In the genomic region with DNA sequence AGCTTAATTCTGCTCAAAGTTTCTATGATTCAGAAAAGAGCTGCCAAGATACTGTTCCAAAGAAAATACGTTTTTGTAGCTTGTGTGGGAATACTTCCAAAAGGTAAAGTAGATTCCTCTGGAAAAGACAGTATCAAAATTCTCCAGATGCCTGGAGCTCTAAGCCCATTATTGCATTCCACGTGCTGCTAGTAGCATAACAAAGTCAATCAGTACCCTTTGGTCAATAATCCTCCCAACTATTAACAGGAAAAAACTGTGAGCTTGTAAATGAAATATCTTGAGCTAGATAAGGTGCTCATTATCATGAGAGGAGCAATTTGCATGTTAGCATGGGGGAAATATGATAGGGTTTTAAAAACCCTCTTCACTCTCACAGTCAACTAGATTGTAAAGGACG, we compare ENCODE assay signal across 2 cellular contexts.
TF ChIP-seq lines count a peak whose summit lies in the region.

No MANE protein-coding gene starts in this region.

TF ChIP-seq in WTC11, 78 proteins besides CTCF, POLR2A, EP300 and RAD21 (continued from another document):
- no peak for TF ChIP-seq E2F1 (CRISPR knock-in tag; IDR thresholded peaks at IDR 0.05)
- TF ChIP-seq, protein P1, sequence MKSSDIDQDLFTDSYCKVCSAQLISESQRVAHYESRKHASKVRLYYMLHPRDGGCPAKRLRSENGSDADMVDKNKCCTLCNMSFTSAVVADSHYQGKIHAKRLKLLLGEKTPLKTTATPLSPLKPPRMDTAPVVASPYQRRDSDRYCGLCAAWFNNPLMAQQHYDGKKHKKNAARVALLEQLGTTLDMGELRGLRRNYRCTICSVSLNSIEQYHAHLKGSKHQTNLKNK (CRISPR knock-in tag; IDR thresholded peaks at IDR 0.05): no peak
- TF ChIP-seq TEAD1 (CRISPR knock-in tag; IDR thresholded peaks at IDR 0.05): no peak
- TF ChIP-seq, protein P2, sequence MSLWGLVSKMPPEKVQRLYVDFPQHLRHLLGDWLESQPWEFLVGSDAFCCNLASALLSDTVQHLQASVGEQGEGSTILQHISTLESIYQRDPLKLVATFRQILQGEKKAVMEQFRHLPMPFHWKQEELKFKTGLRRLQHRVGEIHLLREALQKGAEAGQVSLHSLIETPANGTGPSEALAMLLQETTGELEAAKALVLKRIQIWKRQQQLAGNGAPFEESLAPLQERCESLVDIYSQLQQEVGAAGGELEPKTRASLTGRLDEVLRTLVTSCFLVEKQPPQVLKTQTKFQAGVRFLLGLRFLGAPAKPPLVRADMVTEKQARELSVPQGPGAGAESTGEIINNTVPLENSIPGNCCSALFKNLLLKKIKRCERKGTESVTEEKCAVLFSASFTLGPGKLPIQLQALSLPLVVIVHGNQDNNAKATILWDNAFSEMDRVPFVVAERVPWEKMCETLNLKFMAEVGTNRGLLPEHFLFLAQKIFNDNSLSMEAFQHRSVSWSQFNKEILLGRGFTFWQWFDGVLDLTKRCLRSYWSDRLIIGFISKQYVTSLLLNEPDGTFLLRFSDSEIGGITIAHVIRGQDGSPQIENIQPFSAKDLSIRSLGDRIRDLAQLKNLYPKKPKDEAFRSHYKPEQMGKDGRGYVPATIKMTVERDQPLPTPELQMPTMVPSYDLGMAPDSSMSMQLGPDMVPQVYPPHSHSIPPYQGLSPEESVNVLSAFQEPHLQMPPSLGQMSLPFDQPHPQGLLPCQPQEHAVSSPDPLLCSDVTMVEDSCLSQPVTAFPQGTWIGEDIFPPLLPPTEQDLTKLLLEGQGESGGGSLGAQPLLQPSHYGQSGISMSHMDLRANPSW (CRISPR knock-in tag; conservative IDR thresholded peaks at IDR 0.05; ENCODE audit: low read depth): no peak
- TF ChIP-seq IRF2 (CRISPR knock-in tag; IDR thresholded peaks at IDR 0.05; ENCODE audit: borderline replicate concordance, low read depth): no peak
- no peak for TF ChIP-seq ATF2 (CRISPR knock-in tag; IDR thresholded peaks at IDR 0.05; ENCODE audit: borderline replicate concordance, low read depth)
- TF ChIP-seq, protein P3, sequence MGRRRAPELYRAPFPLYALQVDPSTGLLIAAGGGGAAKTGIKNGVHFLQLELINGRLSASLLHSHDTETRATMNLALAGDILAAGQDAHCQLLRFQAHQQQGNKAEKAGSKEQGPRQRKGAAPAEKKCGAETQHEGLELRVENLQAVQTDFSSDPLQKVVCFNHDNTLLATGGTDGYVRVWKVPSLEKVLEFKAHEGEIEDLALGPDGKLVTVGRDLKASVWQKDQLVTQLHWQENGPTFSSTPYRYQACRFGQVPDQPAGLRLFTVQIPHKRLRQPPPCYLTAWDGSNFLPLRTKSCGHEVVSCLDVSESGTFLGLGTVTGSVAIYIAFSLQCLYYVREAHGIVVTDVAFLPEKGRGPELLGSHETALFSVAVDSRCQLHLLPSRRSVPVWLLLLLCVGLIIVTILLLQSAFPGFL (CRISPR knock-in tag; IDR thresholded peaks at IDR 0.05; ENCODE audit: borderline replicate concordance): no peak
- no peak for TF ChIP-seq RELA (CRISPR knock-in tag; IDR thresholded peaks at IDR 0.05; ENCODE audit: borderline replicate concordance)
- TF ChIP-seq, protein P4, sequence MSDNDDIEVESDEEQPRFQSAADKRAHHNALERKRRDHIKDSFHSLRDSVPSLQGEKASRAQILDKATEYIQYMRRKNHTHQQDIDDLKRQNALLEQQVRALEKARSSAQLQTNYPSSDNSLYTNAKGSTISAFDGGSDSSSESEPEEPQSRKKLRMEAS (CRISPR knock-in tag; IDR thresholded peaks at IDR 0.05): no peak
- no peak for TF ChIP-seq SOX15 (CRISPR knock-in tag; IDR thresholded peaks at IDR 0.05)
- TF ChIP-seq, protein P5, sequence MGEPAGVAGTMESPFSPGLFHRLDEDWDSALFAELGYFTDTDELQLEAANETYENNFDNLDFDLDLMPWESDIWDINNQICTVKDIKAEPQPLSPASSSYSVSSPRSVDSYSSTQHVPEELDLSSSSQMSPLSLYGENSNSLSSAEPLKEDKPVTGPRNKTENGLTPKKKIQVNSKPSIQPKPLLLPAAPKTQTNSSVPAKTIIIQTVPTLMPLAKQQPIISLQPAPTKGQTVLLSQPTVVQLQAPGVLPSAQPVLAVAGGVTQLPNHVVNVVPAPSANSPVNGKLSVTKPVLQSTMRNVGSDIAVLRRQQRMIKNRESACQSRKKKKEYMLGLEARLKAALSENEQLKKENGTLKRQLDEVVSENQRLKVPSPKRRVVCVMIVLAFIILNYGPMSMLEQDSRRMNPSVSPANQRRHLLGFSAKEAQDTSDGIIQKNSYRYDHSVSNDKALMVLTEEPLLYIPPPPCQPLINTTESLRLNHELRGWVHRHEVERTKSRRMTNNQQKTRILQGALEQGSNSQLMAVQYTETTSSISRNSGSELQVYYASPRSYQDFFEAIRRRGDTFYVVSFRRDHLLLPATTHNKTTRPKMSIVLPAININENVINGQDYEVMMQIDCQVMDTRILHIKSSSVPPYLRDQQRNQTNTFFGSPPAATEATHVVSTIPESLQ (CRISPR knock-in tag; IDR thresholded peaks at IDR 0.05): no peak
- no peak for TF ChIP-seq ZNF232 (CRISPR knock-in tag; IDR thresholded peaks at IDR 0.05)

TF ChIP-seq in SK-N-SH, 30 proteins besides CTCF, POLR2A, EP300 and RAD21 (continued from another document):
- TF ChIP-seq, protein P6, sequence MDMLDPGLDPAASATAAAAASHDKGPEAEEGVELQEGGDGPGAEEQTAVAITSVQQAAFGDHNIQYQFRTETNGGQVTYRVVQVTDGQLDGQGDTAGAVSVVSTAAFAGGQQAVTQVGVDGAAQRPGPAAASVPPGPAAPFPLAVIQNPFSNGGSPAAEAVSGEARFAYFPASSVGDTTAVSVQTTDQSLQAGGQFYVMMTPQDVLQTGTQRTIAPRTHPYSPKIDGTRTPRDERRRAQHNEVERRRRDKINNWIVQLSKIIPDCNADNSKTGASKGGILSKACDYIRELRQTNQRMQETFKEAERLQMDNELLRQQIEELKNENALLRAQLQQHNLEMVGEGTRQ (IDR thresholded peaks at IDR 0.05; ENCODE audit: borderline replicate concordance, low read depth, low read length): no peak
- TF ChIP-seq, protein P7, sequence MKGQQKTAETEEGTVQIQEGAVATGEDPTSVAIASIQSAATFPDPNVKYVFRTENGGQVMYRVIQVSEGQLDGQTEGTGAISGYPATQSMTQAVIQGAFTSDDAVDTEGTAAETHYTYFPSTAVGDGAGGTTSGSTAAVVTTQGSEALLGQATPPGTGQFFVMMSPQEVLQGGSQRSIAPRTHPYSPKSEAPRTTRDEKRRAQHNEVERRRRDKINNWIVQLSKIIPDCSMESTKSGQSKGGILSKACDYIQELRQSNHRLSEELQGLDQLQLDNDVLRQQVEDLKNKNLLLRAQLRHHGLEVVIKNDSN (IDR thresholded peaks at IDR 0.05; ENCODE audit: borderline replicate concordance, low read depth): no peak
- TF ChIP-seq RXRA (IDR thresholded peaks at IDR 0.05; ENCODE audit: borderline replicate concordance, low read depth) (no peak), JUND (IDR thresholded peaks at IDR 0.05) (no peak), FOXM1 (IDR thresholded peaks at IDR 0.05; ENCODE audit: low read depth) (no peak), RFX5 (IDR thresholded peaks at IDR 0.05; ENCODE audit: low read length) (no peak)
